ENCODE assay signal across 7 cellular contexts in the genomic region with DNA sequence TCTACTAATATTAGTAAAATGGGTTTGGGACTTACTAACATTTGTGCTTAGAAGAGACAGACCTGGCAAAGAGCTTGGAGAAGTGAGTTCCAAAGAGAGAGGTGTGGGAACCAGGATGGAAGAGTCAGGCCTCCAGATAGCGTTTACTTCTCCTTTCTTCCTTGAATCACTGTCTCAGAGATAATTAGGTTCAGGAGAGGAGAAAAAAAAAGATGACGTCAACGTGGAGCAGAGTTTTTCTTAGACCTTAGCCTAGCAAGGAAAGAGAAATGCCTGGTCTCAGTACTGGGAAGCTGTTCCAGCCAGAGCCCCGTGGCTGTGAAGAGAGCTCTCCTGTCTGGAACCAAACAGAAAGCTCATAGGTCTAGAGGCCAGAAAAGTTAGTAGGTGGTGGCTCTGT. TPM values are rescaled to one million over a fixed set of nuclear protein-coding genes. Genes with fewer than 3 reads are reported as not detected.
A peak's percentile ranks its signal among the peaks of the same experiment; 100 is the strongest.
DNase-seq lines count a peak whose midpoint lies in the region; ATAC-seq and TF ChIP-seq lines count a peak whose summit lies in the region.
"Not testable (repeated sequence)": the region's sequence is repeated elsewhere in the genome, so short reads cannot be mapped to it uniquely, and the experiment has no call there.

No MANE protein-coding gene starts in this region.

- not testable (repeated sequence) for H3K4me1 ChIP-seq in H9 (ENCODE audit: insufficient read depth, low read length)
- peaks cover 13% of the 10 kb centered on the region for H3K4me1 ChIP-seq in neural progenitor cell

- H3K36me3 ChIP-seq in neural progenitor cell: not testable (repeated sequence)

- H3K23me2 ChIP-seq in H9 (ENCODE audit: insufficient read length, low read depth, low read length, poor library complexity, severe bottlenecking): not testable (repeated sequence)

- not testable (repeated sequence) for H4K5ac ChIP-seq in H9 (ENCODE audit: insufficient read length, low read depth, low read length)

- not testable (repeated sequence) for H2BK20ac ChIP-seq in H9 (ENCODE audit: low read depth, low read length, poor library complexity, severe bottlenecking)

- H3K14ac ChIP-seq in H9 (ENCODE audit: insufficient read depth, low read length): not testable (repeated sequence)

- H3K27me3 ChIP-seq in H9 (ENCODE audit: insufficient read depth, low read length); neural progenitor cell: not testable (repeated sequence)

- not testable (repeated sequence) for TF ChIP-seq CTCF in H9 (conservative IDR thresholded peaks at IDR 0.05); RWPE1 (conservative IDR thresholded peaks at IDR 0.05; ENCODE audit: low read depth); fibroblast of mammary gland (conservative IDR thresholded peaks at IDR 0.05; ENCODE audit: control insufficient read depth, insufficient read depth, low read depth, low read length); neural progenitor cell (IDR thresholded peaks at IDR 0.05); type B pancreatic cell (conservative IDR thresholded peaks at IDR 0.05)

- H4K8ac ChIP-seq in H9 (replicated peaks; ENCODE audit: insufficient read length, low read depth, low read length): not testable (repeated sequence)

- not testable (repeated sequence) for H2BK12ac ChIP-seq in H9 (ENCODE audit: insufficient read length, low read depth, low read length)

- H3K4ac ChIP-seq in H9 (ENCODE audit: low read depth, low read length): not testable (repeated sequence)

- H3T11ph ChIP-seq in H9 (ENCODE audit: low read length): not testable (repeated sequence)

- H3K4me1 Mint-ChIP-seq in H9 (peaks cover 38 to 46% of the 10 kb centered on the region in 2 experiments), neural progenitor cell (peaks cover 23% of the 10 kb centered on the region), type B pancreatic cell (ENCODE audit: unreplicated experiment) (peaks cover 17% of the 10 kb centered on the region)
- peaks cover 10% of the 10 kb centered on the region for H3K4me1 Mint-ChIP-seq in activated T-helper 17 cell treated with anti-CD3 and anti-CD28 coated beads, Interleukin-2, amount 50 U/mL, for 72 hours
- H3K4me1 Mint-ChIP-seq in central memory CD8-positive, alpha-beta T cell: peaks cover 23% of the 10 kb centered on the region

- DNase-seq in H9; RWPE1 (ENCODE audit: low spot score); central memory CD8-positive, alpha-beta T cell (ENCODE audit: low spot score in 2 of 2); neural progenitor cell (ENCODE audit: low spot score): not testable (repeated sequence)
- DNase-seq in fibroblast of mammary gland (ENCODE audit: low read depth): peak; percentile 34
- peak; percentile 13 for DNase-seq in type B pancreatic cell (ENCODE audit: extremely low spot score, unreplicated experiment)

- H3K9ac ChIP-seq in H9 (ENCODE audit: extremely low read depth, insufficient read length, low read length); neural progenitor cell: not testable (repeated sequence)

- H2BK5ac ChIP-seq in H9 (ENCODE audit: insufficient read length, low read length): not testable (repeated sequence)

- H3F3A ChIP-seq in neural progenitor cell (ENCODE audit: low read depth): peaks cover 14% of the 10 kb centered on the region

- no CpG with 5 or more reads among the region's 4 CpGs for WGBS in H9 (ENCODE audit: extremely low coverage, insufficient read length, low lambda C conversion rate)

- H3K27ac Mint-ChIP-seq in H9: peak overlapping the region in 2 of 3 experiments; percentile 57 to 72; a peak in 3 of 7 replicates
- H3K27ac Mint-ChIP-seq in activated T-helper 17 cell treated with anti-CD3 and anti-CD28 coated beads, Interleukin-2, amount 50 U/mL, for 72 hours: peak overlapping the region; percentile 54
- H3K27ac Mint-ChIP-seq in central memory CD8-positive, alpha-beta T cell (ENCODE audit: low read depth): peak overlapping the region; percentile 49
- peak overlapping the region; percentile 60 for H3K27ac Mint-ChIP-seq in neural progenitor cell
- H3K27ac Mint-ChIP-seq in type B pancreatic cell: peak overlapping the region; percentile 13

- H2AFZ ChIP-seq in H9 (ENCODE audit: low read length); neural progenitor cell (replicated peaks): not testable (repeated sequence)

- not testable (repeated sequence) for H3K56ac ChIP-seq in H9 (ENCODE audit: insufficient read length, low read depth, low read length)

- not testable (repeated sequence) for ATAC-seq in activated T-helper 17 cell treated with anti-CD3 and anti-CD28 coated beads, Interleukin-2, amount 50 U/mL, for 72 hours (replicated peaks); central memory CD8-positive, alpha-beta T cell (replicated peaks; ENCODE audit: extremely low read depth, poor library complexity, severe bottlenecking)

- H3K79me1 ChIP-seq in H9 (ENCODE audit: insufficient read depth, low read depth, low read length, poor library complexity, severe bottlenecking): not testable (repeated sequence)

- POLR2A ChIA-PET in RWPE1 (lab: Yijun Ruan, JAX; ENCODE audit: low non-redundant PET): not testable (repeated sequence)

- not testable (repeated sequence) for H3K9me3 Mint-ChIP-seq in H9; activated T-helper 17 cell treated with anti-CD3 and anti-CD28 coated beads, Interleukin-2, amount 50 U/mL, for 72 hours; central memory CD8-positive, alpha-beta T cell; neural progenitor cell; type B pancreatic cell

- H4K91ac ChIP-seq in H9 (ENCODE audit: insufficient read length, low read depth, low read length): not testable (repeated sequence)

- not testable (repeated sequence) for H3K4me2 ChIP-seq in H9 (ENCODE audit: insufficient read depth, insufficient read length, low read length); neural progenitor cell

- H2AK5ac ChIP-seq in H9 (ENCODE audit: insufficient read length, low read length): not testable (repeated sequence)

- not testable (repeated sequence) for H3K4me3 ChIP-seq in fibroblast of mammary gland (ENCODE audit: control insufficient read depth, low read depth, low read length); neural progenitor cell

- H3K18ac ChIP-seq in H9 (ENCODE audit: insufficient read length, low read depth, low read length): not testable (repeated sequence)

- H4K20me1 ChIP-seq in H9 (ENCODE audit: control insufficient read depth, insufficient read depth, insufficient read length): not testable (repeated sequence)
- H4K20me1 ChIP-seq in neural progenitor cell (ENCODE audit: low read depth): peaks cover 14% of the 10 kb centered on the region

- CTCF ChIA-PET in RWPE1 (lab: Yijun Ruan, JAX): not testable (repeated sequence)

- H3K9me3 ChIP-seq in H9 (ENCODE audit: control insufficient read depth, low read depth, low read length); neural progenitor cell (ENCODE audit: low read depth): not testable (repeated sequence)

- not testable (repeated sequence) for H3K4me3 Mint-ChIP-seq in H9; central memory CD8-positive, alpha-beta T cell; neural progenitor cell; type B pancreatic cell
- peak overlapping the region; percentile 49 for H3K4me3 Mint-ChIP-seq in activated T-helper 17 cell treated with anti-CD3 and anti-CD28 coated beads, Interleukin-2, amount 50 U/mL, for 72 hours

- H3K36me3 Mint-ChIP-seq in H9 (ENCODE audit: insufficient read depth in 1 of 3, low read depth in 3 of 3) (peaks cover 31 to 44% (median 42%) of the 10 kb centered on the region in 3 experiments), neural progenitor cell (peaks cover 26% of the 10 kb centered on the region), type B pancreatic cell (peaks cover 29% of the 10 kb centered on the region)
- H3K36me3 Mint-ChIP-seq in activated T-helper 17 cell treated with anti-CD3 and anti-CD28 coated beads, Interleukin-2, amount 50 U/mL, for 72 hours (ENCODE audit: low read depth): peaks cover 62% of the 10 kb centered on the region
- peaks cover 15% of the 10 kb centered on the region for H3K36me3 Mint-ChIP-seq in central memory CD8-positive, alpha-beta T cell (ENCODE audit: insufficient read depth)

- H3K27ac ChIP-seq in H9 (ENCODE audit: insufficient read length, low read depth, low read length); neural progenitor cell: not testable (repeated sequence)
- H3K27ac ChIP-seq in RWPE1: peak overlapping the region; percentile 80

- H3K23ac ChIP-seq in H9 (ENCODE audit: insufficient read length, low read depth, low read length): not testable (repeated sequence)

- not testable (repeated sequence) for H2BK15ac ChIP-seq in H9 (ENCODE audit: low read depth, low read length)

- peaks cover 18% of the 10 kb centered on the region; the same call in 1 of the 2 replicates for H3K79me2 ChIP-seq in H9 (ENCODE audit: insufficient read depth, low read length)
- H3K79me2 ChIP-seq in neural progenitor cell (ENCODE audit: low read depth): peaks cover 54% of the 10 kb centered on the region

- H2BK120ac ChIP-seq in H9 (ENCODE audit: low read depth, low read length, poor library complexity, severe bottlenecking): not testable (repeated sequence)

- H3K27me3 Mint-ChIP-seq in H9 (ENCODE audit: low read depth); activated T-helper 17 cell treated with anti-CD3 and anti-CD28 coated beads, Interleukin-2, amount 50 U/mL, for 72 hours; central memory CD8-positive, alpha-beta T cell; neural progenitor cell (ENCODE audit: insufficient read depth, low read depth); type B pancreatic cell: not testable (repeated sequence)

RNA-seq across cellular contexts. Expression of a gene that starts 3.4 kb away (rescaled TPM):
- total RNA-seq in H9 (2021) (175 and 183 TPM in 2 replicates), neural progenitor cell (ENCODE audit: low replicate concordance) (80.1 and 98.0 TPM in 2 replicates), type B pancreatic cell (ENCODE audit: low replicate concordance) (125 and 144 TPM in 2 replicates)
- 100 to 1,000 TPM; 147 to 149 TPM for total RNA-seq in activated T-helper 17 cell treated with anti-CD3 and anti-CD28 coated beads, Interleukin-2, amount 50 U/mL, for 72 hours

Comparison
In these comparisons a context has a peak if more than half of its experiments do, and no peak if none do; other contexts are left out.
1. H3K27ac Mint-ChIP-seq: peak in every context shown above with its lines; median percentile 64 in H9; 60 in neural progenitor cell; 54 in activated T-helper 17 cell treated with anti-CD3 and anti-CD28 coated beads, Interleukin-2, amount 50 U/mL, for 72 hours; 49 in central memory CD8-positive, alpha-beta T cell; 13 in type B pancreatic cell.